In genomic region chr20:37349517-37350491, GRCh38 we compare ENCODE assay signal across 11 cellular contexts. TPM values are rescaled to one million over a fixed set of nuclear protein-coding genes. Genes with fewer than 3 reads are reported as not detected.
DNase-seq lines count a peak whose midpoint lies in the region; ATAC-seq and TF ChIP-seq lines count a peak whose summit lies in the region.
"Had no signal": no experiment of that assay in that cellular context is flagged by ENCODE, and none has a peak within 500 bp of the region (broad histone marks: within the 10 kb centered on the region; RNA-seq: fewer than 3 reads in every experiment).

No MANE protein-coding gene starts in this region.

- peaks cover 0 to 6% (median 0%) of the 10 kb centered on the region in 4 donors for H3K36me3 ChIP-seq in upper lobe of left lung

- TF ChIP-seq EP300 in upper lobe of left lung (IDR thresholded peaks at IDR 0.05) = no peak

- peaks cover 19% of the 10 kb centered on the region for H3K4me1 Mint-ChIP-seq in activated T-cell treated with anti-CD3 and anti-CD28 coated beads, Interleukin-2, amount 50 U/mL, for 24 hours (ENCODE audit: low read depth)

- 41 to 62% methylated on average over 6 to 16 of the region's 16 CpGs for WGBS in upper lobe of left lung, 2 donors

- peaks cover 4 to 48% (median 32%) of the 10 kb centered on the region in 4 donors for H3K4me1 ChIP-seq in upper lobe of left lung

- H3K36me3 Mint-ChIP-seq in activated T-cell treated with anti-CD3 and anti-CD28 coated beads, Interleukin-2, amount 50 U/mL, for 24 hours (ENCODE audit: low read depth) = no peaks in the 10 kb centered on the region

- peaks cover 0 to 10% (median 0%) of the 10 kb centered on the region in 4 donors for H3K27me3 ChIP-seq in upper lobe of left lung
- H3K27me3 ChIP-seq: SJSA1 had no signal

- peak overlapping the region in 2 of 4 donors; percentile 37 to 52 for H3K27ac ChIP-seq in upper lobe of left lung
- H3K27ac ChIP-seq: SJSA1 had no signal

- no peaks in the 10 kb centered on the region for H3K9me3 ChIP-seq in upper lobe of left lung
- H3K9me3 ChIP-seq: SJSA1 had no signal

- H3K27me3 Mint-ChIP-seq in activated T-cell treated with anti-CD3 and anti-CD28 coated beads, Interleukin-2, amount 50 U/mL, for 24 hours = no peaks in the 10 kb centered on the region
- H3K27me3 Mint-ChIP-seq: central memory CD8-positive, alpha-beta T cell had no signal

- H3K4me3 ChIP-seq in upper lobe of left lung = no peak overlapping the region
- H3K4me3 ChIP-seq: SJSA1 had no signal

- peak; percentile 23 for DNase-seq in activated T-cell treated with anti-CD3 and anti-CD28 coated beads, Interleukin-2, amount 50 U/mL, for 24 hours
- DNase-seq in activated T-cell treated with anti-CD3 and anti-CD28 coated beads, Interleukin-2, amount 50 U/mL, for 1 hour = no peak
- DNase-seq in UCSD-AML1 (lab: John Stamatoyannopoulos, UW; ENCODE audit: unreplicated experiment) (peak; percentile 70), islet precursor cell (peak; percentile 52), upper lobe of left lung (peak; percentile 45 to 75), cerebellum (ENCODE audit: low spot score) (no peak), OCI-M1 (lab: John Stamatoyannopoulos, UW) (no peak)
- DNase-seq: NCI-H1436 treated with DMSO at 0.1 percent for 48 hours had no signal

- H3K4me3 Mint-ChIP-seq in activated T-cell treated with anti-CD3 and anti-CD28 coated beads, Interleukin-2, amount 50 U/mL, for 24 hours = no peak overlapping the region
- H3K4me3 Mint-ChIP-seq: central memory CD8-positive, alpha-beta T cell had no signal

- H3K27ac Mint-ChIP-seq in activated T-cell treated with anti-CD3 and anti-CD28 coated beads, Interleukin-2, amount 50 U/mL, for 24 hours = no peak overlapping the region

- TF ChIP-seq CTCF in upper lobe of left lung (IDR thresholded peaks at IDR 0.05) = no peak

- ATAC-seq in upper lobe of left lung (ENCODE audit: low FRiP score in 2 of 2) = peak; percentile 4 to 49
- ATAC-seq in GM18868 (IDR thresholded peaks at IDR 0.05; ENCODE audit: unreplicated experiment) = no peak

- H3K9me3 Mint-ChIP-seq in activated T-cell treated with anti-CD3 and anti-CD28 coated beads, Interleukin-2, amount 50 U/mL, for 24 hours = no peaks in the 10 kb centered on the region
- H3K9me3 Mint-ChIP-seq: central memory CD8-positive, alpha-beta T cell had no signal

- TF ChIP-seq POLR2A in upper lobe of left lung (IDR thresholded peaks at IDR 0.05) = no peak

RNA-seq across cellular contexts. Expression of gene SRC, which starts 3.9 kb away (rescaled TPM):
- total RNA-seq in upper lobe of left lung (100 to 1,000 TPM in 1 of 6 donors, 10 to 100 TPM in 5; 31.1 to 115 (median 66.8) TPM), cerebellum (29.4 TPM)

Comparison
In these comparisons a context has a peak if more than half of its experiments do, and no peak if none do; other contexts are left out.
1. DNase-seq: peak in activated T-cell treated with anti-CD3 and anti-CD28 coated beads, Interleukin-2, amount 50 U/mL, for 24 hours (single experiment), UCSD-AML1 (single experiment), islet precursor cell (single experiment) and upper lobe of left lung (2 of 2); none in activated T-cell treated with anti-CD3 and anti-CD28 coated beads, Interleukin-2, amount 50 U/mL, for 1 hour (single experiment), cerebellum (single experiment) and OCI-M1 (single experiment).